ENCODE assay signal across 13 cellular contexts in the genomic region with DNA sequence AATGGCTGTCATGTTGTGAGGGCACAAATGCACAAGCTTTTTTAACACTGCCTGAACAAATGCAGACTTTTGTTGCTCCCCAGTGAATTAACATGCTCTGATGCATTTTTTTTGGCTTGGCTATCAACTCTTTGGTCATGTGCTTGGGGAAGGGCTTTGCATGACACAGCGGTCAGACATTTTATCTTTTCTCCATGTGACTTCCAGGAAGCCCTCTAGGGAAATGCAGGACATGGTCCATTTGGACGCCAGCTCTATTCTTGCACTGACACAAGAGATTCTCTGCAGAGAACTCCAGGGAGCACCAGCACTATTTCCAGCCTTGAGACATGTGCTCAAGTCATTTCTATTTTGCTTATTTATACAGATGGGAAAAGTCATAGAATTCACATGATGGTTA. TPM values are rescaled to one million over a fixed set of nuclear protein-coding genes. Genes with fewer than 3 reads are reported as not detected.
DNase-seq lines count a peak whose midpoint lies in the region; ATAC-seq and TF ChIP-seq lines count a peak whose summit lies in the region.
"Had no signal": no experiment of that assay in that cellular context is flagged by ENCODE, and none has a peak within 500 bp of the region (broad histone marks: within the 10 kb centered on the region; RNA-seq: fewer than 3 reads in every experiment).

No MANE protein-coding gene starts in this region.

- WGBS in ovary, 3 donors: 46 to 74% (median 65%) methylated on average over 2 of the region's 2 CpGs

- peak; percentile 95 for ATAC-seq in left cardiac atrium
- ATAC-seq in gastrocnemius medialis: peak; percentile 44 to 52

- H3K27ac ChIP-seq in gastrocnemius medialis (no peak overlapping the region), ovary (no peak overlapping the region)

- H3K4me3 Mint-ChIP-seq in type B pancreatic cell: no peak overlapping the region
- H3K4me3 Mint-ChIP-seq: activated CD4-positive, alpha-beta memory T cell treated with anti-CD3 and anti-CD28 coated beads, Interleukin-2, amount 10 ng/mL, durations not matched to agents 7 days and 5 days had no signal

- intact Hi-C loops in left cardiac atrium (cut with DNase I): no loop called here
- intact Hi-C loops in gastrocnemius medialis (cut with DNase I; ENCODE audit: low total_unique reads): no loop called here
- intact Hi-C loops in ovary (cut with DNase I): no loop called here

- TF ChIP-seq POLR2A in gastrocnemius medialis (IDR thresholded peaks at IDR 0.05) (no peak), ovary (IDR thresholded peaks at IDR 0.05) (no peak)

- H3K4me1 Mint-ChIP-seq in type B pancreatic cell (ENCODE audit: unreplicated experiment): peaks cover 4% of the 10 kb centered on the region

- TF ChIP-seq EP300 in ovary (IDR thresholded peaks at IDR 0.05): no peak

- TF ChIP-seq CTCF in gastrocnemius medialis (IDR thresholded peaks at IDR 0.05 in 4 of 5, conservative IDR thresholded peaks at IDR 0.05 in 1 of 5) (no peak), type B pancreatic cell (conservative IDR thresholded peaks at IDR 0.05) (no peak), ovary (IDR thresholded peaks at IDR 0.05) (no peak)

- in situ Hi-C loops in gastrocnemius medialis (cut with MboI; ENCODE audit: low sequenced_read_pairs in 4 of 4): no loop called here

- no peaks in the 10 kb centered on the region for H3K36me3 Mint-ChIP-seq in type B pancreatic cell

- H3K36me3 ChIP-seq in gastrocnemius medialis (no peaks in the 10 kb centered on the region), ovary (no peaks in the 10 kb centered on the region)
- H3K36me3 ChIP-seq: breast epithelium had no signal

- H3K9me3 Mint-ChIP-seq in type B pancreatic cell: no peaks in the 10 kb centered on the region
- H3K9me3 Mint-ChIP-seq: activated CD4-positive, alpha-beta memory T cell treated with anti-CD3 and anti-CD28 coated beads, Interleukin-2, amount 10 ng/mL, durations not matched to agents 7 days and 5 days had no signal

- peak; percentile 37 for DNase-seq in ELR (ENCODE audit: low read depth)
- peak; percentile 22 for DNase-seq in amniotic epithelial cell (ENCODE audit: low read depth)
- DNase-seq in left cardiac atrium: peak; percentile 20
- peak in 1 of 2 donors; percentile 20 for DNase-seq in gastrocnemius medialis
- DNase-seq in NCI-H1436 treated with DMSO at 0.1 percent for 48 hours (lab: John Stamatoyannopoulos, UW): no peak
- DNase-seq in type B pancreatic cell (ENCODE audit: extremely low spot score, unreplicated experiment): no peak
- DNase-seq in occipital lobe (lab: John Stamatoyannopoulos, UW): no peak
- DNase-seq in ovary: no peak
- DNase-seq: activated CD4-positive, alpha-beta memory T cell treated with anti-CD3 and anti-CD28 coated beads, Interleukin-2, amount 10 ng/mL, durations not matched to agents 7 days and 5 days; NCI-H524 treated with DMSO at 0.1 percent for 48 hours; retina; stimulated activated naive CD4-positive, alpha-beta T cell had no signal

- H3K4me1 ChIP-seq in gastrocnemius medialis: peaks cover 6 to 7% of the 10 kb centered on the region in 2 donors
- H3K4me1 ChIP-seq in ovary (ENCODE audit: insufficient read depth): no peaks in the 10 kb centered on the region
- H3K4me1 ChIP-seq: breast epithelium had no signal

- no peak overlapping the region for H3K27ac Mint-ChIP-seq in type B pancreatic cell
- H3K27ac Mint-ChIP-seq: activated CD4-positive, alpha-beta memory T cell treated with anti-CD3 and anti-CD28 coated beads, Interleukin-2, amount 10 ng/mL, durations not matched to agents 7 days and 5 days had no signal

- H3K27me3 Mint-ChIP-seq in type B pancreatic cell: no peaks in the 10 kb centered on the region
- H3K27me3 Mint-ChIP-seq: activated CD4-positive, alpha-beta memory T cell treated with anti-CD3 and anti-CD28 coated beads, Interleukin-2, amount 10 ng/mL, durations not matched to agents 7 days and 5 days had no signal

- no peak overlapping the region for H3K4me3 ChIP-seq in gastrocnemius medialis
- no peak overlapping the region for H3K4me3 ChIP-seq in ovary
- H3K4me3 ChIP-seq: breast epithelium had no signal

- H3K9me3 ChIP-seq in gastrocnemius medialis (no peaks in the 10 kb centered on the region), ovary (no peaks in the 10 kb centered on the region)
- H3K9me3 ChIP-seq: breast epithelium had no signal

- H3K27me3 ChIP-seq in gastrocnemius medialis (no peaks in the 10 kb centered on the region), ovary (peaks cover 4% of the 10 kb centered on the region)
- H3K27me3 ChIP-seq: breast epithelium had no signal

RNA-seq across cellular contexts. Expression of a gene that starts 46.2 kb away (rescaled TPM):
- total RNA-seq in left cardiac atrium: 1 to 10 TPM; 2.3 to 3.4 TPM
- 1 to 10 TPM; 2.1 to 5.2 (median 2.5) TPM for total RNA-seq in gastrocnemius medialis
- total RNA-seq in type B pancreatic cell (ENCODE audit: low replicate concordance): 5.7 and 13.8 TPM in 2 replicates
- total RNA-seq in occipital lobe: 24.6 TPM
- total RNA-seq in ovary: 10 to 100 TPM in 4 of 7 donors, 1 to 10 TPM in 3; 8.1 to 37.3 (median 10.8) TPM
- polyA plus RNA-seq in ovary: 10 to 100 TPM in 1 of 2 donors, 1 to 10 TPM in 1; 4.9 to 10.7 TPM

RNA-seq across cellular contexts. Expression of a gene that starts 46.2 kb away (rescaled TPM):
- 1 to 10 TPM; 3.6 TPM for total RNA-seq in left cardiac atrium
- total RNA-seq in gastrocnemius medialis: 1 to 10 TPM; 1.2 to 2.0 (median 1.5) TPM
- total RNA-seq in type B pancreatic cell (ENCODE audit: low replicate concordance): 8.4 and 11.4 TPM in 2 replicates
- total RNA-seq in occipital lobe: 11.9 TPM
- 10 to 100 TPM in 2 of 7 donors, 1 to 10 TPM in 5; 3.1 to 11.9 (median 8.6) TPM for total RNA-seq in ovary
- 10 to 100 TPM in 1 of 2 donors, 1 to 10 TPM in 1; 5.2 to 10.5 TPM for polyA plus RNA-seq in ovary

Comparison
In these comparisons a context has a peak if more than half of its experiments do, and no peak if none do; other contexts are left out.
1. DNase-seq: peak in ELR (single experiment), amniotic epithelial cell (single experiment) and left cardiac atrium (single experiment); none in NCI-H1436 treated with DMSO at 0.1 percent for 48 hours (single experiment), type B pancreatic cell (single experiment), occipital lobe (single experiment) and ovary (0 of 5).